10 cellular contexts compared by ENCODE assay signal in the genomic region with DNA sequence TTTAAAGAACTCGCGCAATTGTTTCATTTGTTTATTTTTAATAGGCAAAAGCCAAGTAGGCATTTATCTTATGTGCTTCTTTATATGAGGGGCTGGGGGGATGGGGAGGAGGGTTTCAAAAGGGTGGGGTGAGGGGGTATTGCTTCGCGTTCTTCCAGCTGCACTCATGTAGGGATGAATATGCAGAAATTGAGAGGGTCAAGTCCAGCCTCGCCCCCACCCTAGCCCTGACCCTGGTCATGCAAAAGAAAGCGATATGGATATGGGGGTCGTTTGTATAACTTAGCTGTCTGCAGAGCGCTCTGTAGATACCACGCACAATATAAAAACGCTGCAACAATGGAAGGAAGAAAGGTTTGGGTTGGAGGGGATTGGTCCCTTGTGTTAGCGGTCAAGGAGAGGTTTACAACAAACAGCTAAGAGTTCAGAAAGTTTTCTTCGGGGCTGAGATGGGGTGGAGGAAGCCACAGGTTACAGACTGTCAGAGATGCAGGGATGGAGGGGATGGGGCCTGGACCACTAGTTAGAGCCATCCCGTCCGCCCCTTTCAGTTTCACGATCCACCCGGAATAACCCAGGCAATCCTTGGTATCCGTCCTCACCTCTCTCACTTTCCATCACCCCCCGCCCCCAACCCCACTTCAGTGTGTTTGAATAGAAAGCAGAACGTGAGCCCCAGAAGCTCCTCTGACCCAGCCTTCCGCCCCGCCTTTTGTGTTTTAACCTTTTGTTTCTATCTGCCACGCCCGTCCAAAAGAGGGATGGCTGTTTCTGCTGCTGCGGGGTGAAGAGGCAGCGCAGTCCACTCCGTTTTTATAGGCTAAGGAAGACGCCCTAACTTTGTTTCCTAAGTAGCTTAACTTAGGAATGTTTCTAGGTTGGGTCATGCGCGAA.
A peak's percentile ranks its signal among the peaks of the same experiment; 100 is the strongest.
DNase-seq lines count a peak whose midpoint lies in the region; ATAC-seq, FAIRE-seq and TF ChIP-seq lines count a peak whose summit lies in the region.
"Had no signal": no experiment of that assay in that cellular context is flagged by ENCODE, and none has a peak within 500 bp of the region (broad histone marks: within the 10 kb centered on the region; RNA-seq: fewer than 3 reads in every experiment).

No MANE protein-coding gene starts in this region.

- in situ Hi-C loops in GM23248 (cut with MboI) = no loop called here

- WGBS in GM23248 (ENCODE audit: low coverage in 1 of 2, low lambda C conversion rate in 2 of 2, missing lambda C conversion rate in 2 of 2), 2 experiments = 47 to 49% methylated on average over 28 to 29 of the region's 29 CpGs

- H3K4me1 ChIP-seq in GM23248 (ENCODE audit: insufficient read depth) = peaks cover 6% of the 10 kb centered on the region
- no peaks in the 10 kb centered on the region for H3K4me1 ChIP-seq in SJCRH30
- peaks cover 0 to 29% of the 10 kb centered on the region in 2 donors for H3K4me1 ChIP-seq in right atrium auricular region
- peaks cover 6% of the 10 kb centered on the region for H3K4me1 ChIP-seq in rectal smooth muscle tissue (ENCODE audit: control insufficient read depth, insufficient read depth, low read length)
- H3K4me1 ChIP-seq: right lobe of liver had no signal

- no peak for TF ChIP-seq CTCF in right atrium auricular region (IDR thresholded peaks at IDR 0.05)

- no peaks in the 10 kb centered on the region for H3K9me2 ChIP-seq in GM23248 (ENCODE audit: insufficient read depth)

- no peak overlapping the region for H3K4me2 ChIP-seq in GM23248 (ENCODE audit: unreplicated experiment)

- peak overlapping the region; percentile 60; the same call in 1 of the 2 replicates for H2AFZ ChIP-seq in GM23248

- ATAC-seq in HG03460 (IDR thresholded peaks at IDR 0.05; ENCODE audit: unreplicated experiment) = no peak
- ATAC-seq in GM18873 (IDR thresholded peaks at IDR 0.05; ENCODE audit: low FRiP score, unreplicated experiment) = no peak

- H3F3A ChIP-seq in GM23248 (ENCODE audit: insufficient read depth) = no peaks in the 10 kb centered on the region

- H3K27ac ChIP-seq in GM23248 (no peak overlapping the region), SJCRH30 (no peak overlapping the region), right atrium auricular region (peak overlapping the region; percentile 22 to 55), rectal smooth muscle tissue (ENCODE audit: low read depth, low read length) (peak overlapping the region; percentile 63), caudate nucleus (ENCODE audit: low read depth, low read length) (no peak overlapping the region)
- H3K27ac ChIP-seq: right lobe of liver had no signal

- H3K27me3 ChIP-seq in GM23248 (replicated peaks; ENCODE audit: insufficient read depth) (peaks cover 51% of the 10 kb centered on the region), SJCRH30 (no peaks in the 10 kb centered on the region), right atrium auricular region (peaks cover 0 to 3% of the 10 kb centered on the region in 2 donors), rectal smooth muscle tissue (ENCODE audit: control insufficient read depth, insufficient read depth, low read length) (peaks cover 9% of the 10 kb centered on the region)

- no peak overlapping the region for H3K9ac ChIP-seq in GM23248
- H3K9ac ChIP-seq in rectal smooth muscle tissue (ENCODE audit: low read length) = no peak overlapping the region

- no peaks in the 10 kb centered on the region for H3K79me2 ChIP-seq in GM23248 (ENCODE audit: insufficient read depth)

- no peaks in the 10 kb centered on the region for H4K20me1 ChIP-seq in GM23248 (ENCODE audit: insufficient read depth)

- H3K36me3 ChIP-seq in GM23248 (ENCODE audit: low read depth) = no peaks in the 10 kb centered on the region
- no peaks in the 10 kb centered on the region for H3K36me3 ChIP-seq in SJCRH30
- H3K36me3 ChIP-seq in right atrium auricular region = no peaks in the 10 kb centered on the region
- no peaks in the 10 kb centered on the region for H3K36me3 ChIP-seq in rectal smooth muscle tissue (ENCODE audit: control insufficient read depth, insufficient read depth, low read length)
- H3K36me3 ChIP-seq: right lobe of liver had no signal

- no peaks in the 10 kb centered on the region for H3K9me3 ChIP-seq in GM23248 (ENCODE audit: low read depth)
- no peaks in the 10 kb centered on the region for H3K9me3 ChIP-seq in SJCRH30 (replicated peaks)
- H3K9me3 ChIP-seq in right atrium auricular region = no peaks in the 10 kb centered on the region
- H3K9me3 ChIP-seq: right lobe of liver had no signal

- H3K4me3 ChIP-seq in GM23248 = 0 out of 2 replicates have a peak overlapping the region, but pooled peaks have one; percentile 40
- H3K4me3 ChIP-seq in SJCRH30 = peak overlapping the region; percentile 51
- peak overlapping the region; percentile 44 to 62 for H3K4me3 ChIP-seq in right atrium auricular region
- H3K4me3 ChIP-seq in rectal smooth muscle tissue (ENCODE audit: low read length) = peak overlapping the region; percentile 84

- FAIRE-seq in GM19239 (lab: Jason Lieb, UNC) = no peak

- DNase-seq in GM23248 = no peak
- peak in 1 of 2 experiments; percentile 11 for DNase-seq in SJCRH30
- DNase-seq in right atrium auricular region (ENCODE audit: low spot score) = no peak
- no peak for DNase-seq in caudate nucleus (lab: John Stamatoyannopoulos, UW)
- no peak for DNase-seq in GM19239 (ENCODE audit: insufficient read length, low spot score)
- DNase-seq: activated T-cell treated with anti-CD3 and anti-CD28 coated beads for 4 hours had no signal

Comparison
In these comparisons a context has a peak if more than half of its experiments do, and no peak if none do; other contexts are left out.
1. H3K27ac ChIP-seq: peak in right atrium auricular region (2 of 2) and rectal smooth muscle tissue (single experiment); none in GM23248 (single experiment), SJCRH30 (single experiment) and caudate nucleus (single experiment).
2. Peak in every context shown above with its lines, with median percentiles within 50 percentile points of each other: H3K4me3 ChIP-seq.